In genomic region chr19:47005164-47005641, GRCh38 we compare ENCODE assay signal across 1 cellular context.
A peak's percentile ranks its signal among the peaks of the same experiment; 100 is the strongest.
TF ChIP-seq lines count a peak whose summit lies in the region.

No MANE protein-coding gene starts in this region.

TF ChIP-seq in HepG2, 621 proteins besides CTCF, POLR2A, EP300 and RAD21 (continued from another document and continues in another):
- no peak for TF ChIP-seq TRAFD1 (CRISPR knock-in tag; IDR thresholded peaks at IDR 0.05; ENCODE audit: borderline replicate concordance)
- TF ChIP-seq KDM2A (CRISPR knock-in tag; IDR thresholded peaks at IDR 0.05; ENCODE audit: borderline replicate concordance, low read depth), result peak; percentile 94
- 0 out of 2 replicates have a peak, but pooled peaks have one; percentile 44 for TF ChIP-seq SNAPC4 (CRISPR knock-in tag; IDR thresholded peaks at IDR 0.05)
- no peak for TF ChIP-seq ATF5 (CRISPR knock-in tag; IDR thresholded peaks at IDR 0.05; ENCODE audit: low read depth)
- TF ChIP-seq HNF4A (CRISPR knock-in tag; IDR thresholded peaks at IDR 0.05), result no peak
- no peak for TF ChIP-seq EEA1 (CRISPR knock-in tag; IDR thresholded peaks at IDR 0.05; ENCODE audit: borderline replicate concordance)
- TF ChIP-seq HOXD1 (CRISPR knock-in tag; IDR thresholded peaks at IDR 0.05), result no peak
- TF ChIP-seq ZNF570 (CRISPR knock-in tag; IDR thresholded peaks at IDR 0.05; ENCODE audit: borderline replicate concordance), result no peak
- TF ChIP-seq MIER3 (CRISPR knock-in tag; IDR thresholded peaks at IDR 0.05; ENCODE audit: borderline replicate concordance), result no peak
- TF ChIP-seq ZNF772 (CRISPR knock-in tag; IDR thresholded peaks at IDR 0.05), result no peak
- no peak for TF ChIP-seq RNF2 (conservative IDR thresholded peaks at IDR 0.05; ENCODE audit: low read depth)
- TF ChIP-seq ZNF260 (CRISPR knock-in tag; IDR thresholded peaks at IDR 0.05; ENCODE audit: borderline replicate concordance, low read depth), result no peak
- TF ChIP-seq ZBTB20 (CRISPR knock-in tag; IDR thresholded peaks at IDR 0.05; ENCODE audit: borderline replicate concordance, low read depth), result no peak
- no peak for TF ChIP-seq CBX2 (IDR thresholded peaks at IDR 0.05; ENCODE audit: low read depth, low read length)
- no peak for TF ChIP-seq CBX2 (CRISPR knock-in tag; IDR thresholded peaks at IDR 0.05; ENCODE audit: low read depth)
- TF ChIP-seq HNF1A (IDR thresholded peaks at IDR 0.05; ENCODE audit: low read depth), result no peak
- no peak for TF ChIP-seq HNF1A (CRISPR knock-in tag; IDR thresholded peaks at IDR 0.05; ENCODE audit: borderline replicate concordance)
- TF ChIP-seq SIN3B (IDR thresholded peaks at IDR 0.05; ENCODE audit: low read length), result no peak
- peak; percentile 59; the same call in 1 of the 2 replicates for TF ChIP-seq ZFP91 (CRISPR knock-in tag; IDR thresholded peaks at IDR 0.05; ENCODE audit: borderline replicate concordance)
- peak; percentile 42; the same call in 1 of the 2 replicates for TF ChIP-seq ZNF605 (CRISPR knock-in tag; IDR thresholded peaks at IDR 0.05)
- no peak for TF ChIP-seq ZNF350 (CRISPR knock-in tag; IDR thresholded peaks at IDR 0.05; ENCODE audit: borderline replicate concordance, low read depth)
- TF ChIP-seq SMAD1 (CRISPR knock-in tag; IDR thresholded peaks at IDR 0.05; ENCODE audit: borderline replicate concordance, low read depth), result no peak
- no peak for TF ChIP-seq GLMP (CRISPR knock-in tag; IDR thresholded peaks at IDR 0.05; ENCODE audit: borderline replicate concordance)
- peak; percentile 13; the same call in 1 of the 2 replicates for TF ChIP-seq MAX (IDR thresholded peaks at IDR 0.05)
- TF ChIP-seq RFXANK (CRISPR knock-in tag; IDR thresholded peaks at IDR 0.05), result no peak
- no peak for TF ChIP-seq MEF2D (CRISPR knock-in tag; IDR thresholded peaks at IDR 0.05)
- TF ChIP-seq RXRA (CRISPR knock-in tag; IDR thresholded peaks at IDR 0.05), result 0 out of 2 replicates have a peak, but pooled peaks have one; percentile 48
- TF ChIP-seq ZNF180 (CRISPR knock-in tag; IDR thresholded peaks at IDR 0.05; ENCODE audit: borderline replicate concordance, low read depth), result no peak
- no peak for TF ChIP-seq WIZ (CRISPR knock-in tag; IDR thresholded peaks at IDR 0.05)
- TF ChIP-seq GMEB1 (CRISPR knock-in tag; IDR thresholded peaks at IDR 0.05; ENCODE audit: borderline replicate concordance), result no peak
- no peak for TF ChIP-seq ZNF710 (CRISPR knock-in tag; IDR thresholded peaks at IDR 0.05; ENCODE audit: borderline replicate concordance)
- no peak for TF ChIP-seq SAFB2 (CRISPR knock-in tag; IDR thresholded peaks at IDR 0.05; ENCODE audit: borderline replicate concordance, low read depth)
- TF ChIP-seq ZC3H4 (CRISPR knock-in tag; IDR thresholded peaks at IDR 0.05; ENCODE audit: borderline replicate concordance), result no peak
- no peak for TF ChIP-seq SOX13 (IDR thresholded peaks at IDR 0.05)
- no peak for TF ChIP-seq SOX13 (CRISPR knock-in tag; conservative IDR thresholded peaks at IDR 0.05 in 1 of 2, IDR thresholded peaks at IDR 0.05 in 1 of 2)
- TF ChIP-seq ZNF597 (CRISPR knock-in tag; IDR thresholded peaks at IDR 0.05), result no peak
- no peak for TF ChIP-seq NFYB (CRISPR knock-in tag; IDR thresholded peaks at IDR 0.05)
- TF ChIP-seq ZNF572 (CRISPR knock-in tag; IDR thresholded peaks at IDR 0.05), result no peak
- TF ChIP-seq ZNF816 (CRISPR knock-in tag; IDR thresholded peaks at IDR 0.05; ENCODE audit: borderline replicate concordance), result no peak
- TF ChIP-seq REL (CRISPR knock-in tag; conservative IDR thresholded peaks at IDR 0.05), result no peak
- no peak for TF ChIP-seq KAT7 (CRISPR knock-in tag; IDR thresholded peaks at IDR 0.05; ENCODE audit: borderline replicate concordance)
